8 cellular contexts compared by ENCODE assay signal in genomic region chr2:200525882-200526651, GRCh38. TPM values are rescaled to one million over a fixed set of nuclear protein-coding genes. Genes with fewer than 3 reads are reported as not detected.
DNase-seq lines count a peak whose midpoint lies in the region; ATAC-seq and TF ChIP-seq lines count a peak whose summit lies in the region.

Gene SGO2, plus strand, starts transcription at chr2:200526207. Its CDS starts 6,769 bp downstream, at chr2:200532976.

- H3K27me3 ChIP-seq in lung (ENCODE audit: control insufficient read depth, insufficient read depth) = no peaks in the 10 kb centered on the region

- 0% methylated on average over 55 to 56 of the region's 56 CpGs for WGBS in lung, 2 donors

- DNase-seq in COR-L47 (lab: John Stamatoyannopoulos, UW) = peak; percentile 95
- peak; percentile 98 for DNase-seq in HT1080 (ENCODE audit: low read depth)
- peak; percentile 96 to 97 for DNase-seq in NOMO-1 (lab: John Stamatoyannopoulos, UW; ENCODE audit: unreplicated experiment in 2 of 2)
- peak; percentile 97 for DNase-seq in activated CD8-positive, alpha-beta memory T cell treated with anti-CD3 and anti-CD28 coated beads for 24 hours
- DNase-seq in effector CD4-positive, alpha-beta T cell = peak; percentile 94
- peak; percentile 97 for DNase-seq in lung (ENCODE audit: low spot score)
- DNase-seq in stimulated activated CD4-positive, alpha-beta T cell treated with anti-CD3 and anti-CD28 coated beads, TNF-alpha, amount 100 ng/mL, for 24 hours (ENCODE audit: low read depth in 3 of 3) = peak; percentile 90 to 96 (median 94)

- peak within 1 kb of the TSS; percentile 90 for H3K4me3 ChIP-seq in lung

- H3K27ac ChIP-seq in lung (ENCODE audit: low read depth in 1 of 2, low read length in 1 of 2) = peak within 1 kb of the TSS; percentile 62 to 63

- peaks cover 0 to 3% of the 10 kb centered on the region in 2 donors for H3K4me1 ChIP-seq in lung (ENCODE audit: control insufficient read depth in 2 of 2, insufficient read depth in 2 of 2, low read length in 2 of 2)

- no peaks in the 10 kb centered on the region for H3K9me3 ChIP-seq in lung (ENCODE audit: control insufficient read depth in 2 of 2, insufficient read depth in 1 of 2, low read length in 1 of 2)

- TF ChIP-seq CTCF in lung (IDR thresholded peaks at IDR 0.05; ENCODE audit: control extremely low read depth, extremely low read depth) = no peak

- peak; percentile 99 for ATAC-seq in GM21367 (IDR thresholded peaks at IDR 0.05; ENCODE audit: unreplicated experiment)
- peak; percentile 100 for ATAC-seq in lung (ENCODE audit: insufficient read depth, low FRiP score)

- H3K36me3 ChIP-seq in lung (ENCODE audit: control insufficient read depth in 2 of 2, insufficient read depth in 2 of 2, low read length in 2 of 2) = no peaks in the 10 kb centered on the region

RNA-seq across cellular contexts. Expression of gene SGO2, which starts in this region (rescaled TPM):
- 14.3 and 20.0 TPM in 2 replicates for total RNA-seq in HT1080 (2014; rRNA removed; shearing (Covaris generic))
- polyA plus RNA-seq in HT1080 (2015; cell fraction: cytosol; rRNA removed) = 24.5 and 29.5 TPM in 2 replicates
- polyA plus RNA-seq in HT1080 (2015; cell fraction: nucleus; rRNA removed) = 45.6 and 47.1 TPM in 2 replicates
- total RNA-seq in lung = 1 to 10 TPM; 2.7 to 7.2 TPM
- 1 to 10 TPM in 1 of 2 donors, under 1 TPM in 1; 0.57 to 1.3 TPM for polyA plus RNA-seq in lung

Comparison
In these comparisons a context has a peak if more than half of its experiments do, and no peak if none do; other contexts are left out.
1. Peak in every context shown above with its lines: DNase-seq, ATAC-seq, H3K4me3 ChIP-seq and H3K27ac ChIP-seq.